Comparison of ENCODE assay signal across 27 cellular contexts in genomic region chr3:104069114-104069513, GRCh38.
A peak's percentile ranks its signal among the peaks of the same experiment; 100 is the strongest.
DNase-seq lines count a peak whose midpoint lies in the region; ATAC-seq, FAIRE-seq and TF ChIP-seq lines count a peak whose summit lies in the region.
"Had no signal": no experiment of that assay in that cellular context is flagged by ENCODE, and none has a peak within 500 bp of the region (broad histone marks: within the 10 kb centered on the region; RNA-seq: fewer than 3 reads in every experiment).

No MANE protein-coding gene starts in this region.

- H3K56ac ChIP-seq in mesendoderm (ENCODE audit: low read length): no peak overlapping the region

- no peak overlapping the region for H3K4me3 ChIP-seq in brain microvascular endothelial cell (ENCODE audit: low read depth, low read length)
- H3K4me3 ChIP-seq in mesendoderm (ENCODE audit: low read length): no peak overlapping the region
- H3K4me3 ChIP-seq: cardiac muscle cell, lower lobe of right lung, psoas muscle, transverse colon had no signal

- no peak overlapping the region for H3K9ac ChIP-seq in mesendoderm (ENCODE audit: low read length)

- no peak overlapping the region for H3K4me2 ChIP-seq in mesendoderm (ENCODE audit: low read length)

- ATAC-seq in omental fat pad (ENCODE audit: low FRiP score): no peak
- ATAC-seq: activated CD8-positive, alpha-beta T cell treated with anti-CD3 and anti-CD28 coated beads, Interleukin-2, amount 10 ng/mL, durations not matched to agents 7 days and 5 days; activated naive CD8-positive, alpha-beta T cell treated with anti-CD3 and anti-CD28 coated beads, Interleukin-2, amount 50 U/mL, for 24 hours; lower lobe of right lung; psoas muscle had no signal

- no peak for TF ChIP-seq CTCF in brain microvascular endothelial cell (IDR thresholded peaks at IDR 0.05; ENCODE audit: low read depth, low read length, missing control alignments)
- no peak for TF ChIP-seq CTCF in omental fat pad (IDR thresholded peaks at IDR 0.05)

- FAIRE-seq in H54 (lab: Jason Lieb, UNC): no peak
- peak; percentile 97 for FAIRE-seq in RCC 7860 (lab: Jason Lieb, UNC)
- FAIRE-seq: G401.6, GM18507, H1, TTC549 had no signal

- WGBS in mesendoderm (ENCODE audit: extremely low coverage, insufficient coverage, low lambda C conversion rate): no CpG with 5 or more reads among the region's 3 CpGs

- H4K8ac ChIP-seq in mesendoderm (ENCODE audit: low read depth, low read length): no peak overlapping the region

- H3K27ac ChIP-seq in brain microvascular endothelial cell (no peak overlapping the region), mesendoderm (ENCODE audit: low read depth, low read length) (no peak overlapping the region)
- H3K27ac ChIP-seq: cardiac muscle cell, lower lobe of right lung, psoas muscle, transverse colon had no signal

- no peak overlapping the region for H3K4ac ChIP-seq in mesendoderm (ENCODE audit: low read depth, low read length)

- H4K5ac ChIP-seq in mesendoderm (ENCODE audit: low read length): no peak overlapping the region

- H3K23ac ChIP-seq in mesendoderm (ENCODE audit: low read length): no peak overlapping the region

- H3K27me3 ChIP-seq in brain microvascular endothelial cell (replicated peaks) (no peaks in the 10 kb centered on the region), mesendoderm (ENCODE audit: insufficient read depth, low read length, poor library complexity) (no peaks in the 10 kb centered on the region)
- H3K27me3 ChIP-seq: cardiac muscle cell, transverse colon had no signal

- no peak overlapping the region for H3K18ac ChIP-seq in mesendoderm (ENCODE audit: low read length)

- no peaks in the 10 kb centered on the region for H3K79me1 ChIP-seq in mesendoderm (ENCODE audit: low read length)

- DNase-seq in H54 (ENCODE audit: insufficient read length, low spot score) (peak; percentile 1), RCC 7860 (ENCODE audit: low spot score) (peak; percentile 87), brain microvascular endothelial cell (peak; percentile 6), mesendoderm (peak; percentile 81), T-helper 1 cell (no peak), omental fat pad (ENCODE audit: low spot score) (no peak), NCI-H2029 (lab: John Stamatoyannopoulos, UW) (no peak), HK-2 (ENCODE audit: unreplicated experiment) (no peak)
- DNase-seq: activated CD4-positive, alpha-beta T cell treated with anti-CD3 and anti-CD28 coated beads for 1 hour; activated CD8-positive, alpha-beta T cell treated with anti-CD3 and anti-CD28 coated beads, Interleukin-2, amount 10 ng/mL, durations not matched to agents 7 days and 5 days; activated gamma-delta T cell; activated naive CD8-positive, alpha-beta T cell treated with anti-CD3 and anti-CD28 coated beads, Interleukin-2, amount 50 U/mL, for 24 hours; activated T-cell treated with anti-CD3 and anti-CD28 coated beads for 4 hours; IMR-90; islet precursor cell; lower lobe of right lung; NCI-H1105 treated with DMSO at 0.1 percent for 48 hours; NCI-H2029 treated with DMSO at 0.1 percent for 48 hours; NCI-H446; psoas muscle; SHP77 treated with DMSO at 0.1 percent for 48 hours; transverse colon had no signal

- H2AK5ac ChIP-seq in mesendoderm (ENCODE audit: low read length): no peak overlapping the region

- no peak overlapping the region for H2BK15ac ChIP-seq in mesendoderm (replicated peaks; ENCODE audit: low read depth)

- no peaks in the 10 kb centered on the region for H3K4me1 ChIP-seq in mesendoderm (ENCODE audit: control insufficient read depth, low read depth, low read length)
- H3K4me1 ChIP-seq: lower lobe of right lung, psoas muscle, transverse colon had no signal

- no peak overlapping the region for H2BK120ac ChIP-seq in mesendoderm (ENCODE audit: low read depth, low read length)

- in situ Hi-C loops in brain microvascular endothelial cell (cut with HindIII; ENCODE audit: low pct_ligation_motif_present, low sequenced_read_pairs): no loop called here

- H2BK5ac ChIP-seq in mesendoderm (ENCODE audit: low read length): no peak overlapping the region

- no peaks in the 10 kb centered on the region for H3K36me3 ChIP-seq in brain microvascular endothelial cell (replicated peaks)
- no peaks in the 10 kb centered on the region for H3K36me3 ChIP-seq in mesendoderm (ENCODE audit: control insufficient read depth, insufficient read depth, low read length)
- H3K36me3 ChIP-seq: cardiac muscle cell, lower lobe of right lung, transverse colon had no signal

- TF ChIP-seq POLR2A in H54 (IDR thresholded peaks at IDR 0.05; ENCODE audit: low read depth, low read length): no peak

- H3K79me2 ChIP-seq in mesendoderm (ENCODE audit: control insufficient read depth, insufficient read depth, low read length): no peaks in the 10 kb centered on the region

Comparison
In these comparisons a context has a peak if more than half of its experiments do, and no peak if none do; other contexts are left out.
1. DNase-seq: peak in H54 (single experiment), RCC 7860 (single experiment), brain microvascular endothelial cell (single experiment) and mesendoderm (single experiment); none in T-helper 1 cell (0 of 5), omental fat pad (single experiment), NCI-H2029 (single experiment) and HK-2 (single experiment).